In the genomic region with DNA sequence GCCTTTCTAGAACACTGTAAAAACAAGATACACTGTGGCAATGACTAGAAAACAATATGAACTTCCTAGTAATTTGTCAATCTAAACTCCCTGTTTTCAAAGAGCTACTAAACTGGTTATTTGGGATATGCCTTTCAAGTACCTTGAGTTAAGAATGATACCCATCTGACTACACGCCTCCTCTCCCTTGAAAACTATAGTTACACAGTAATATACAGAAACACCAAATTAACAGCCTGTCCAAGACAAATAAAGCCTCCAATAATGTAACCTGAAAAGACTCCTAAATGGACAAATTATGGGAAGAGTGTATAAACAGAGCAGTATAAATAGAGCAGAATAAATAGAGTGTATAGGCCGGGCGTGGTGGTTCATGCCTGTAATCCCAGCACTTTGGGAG, we compare ENCODE assay signal across 17 cellular contexts.
"Had no signal": no experiment of that assay in that cellular context is flagged by ENCODE, and none has a peak within 500 bp of the region (broad histone marks: within the 10 kb centered on the region; RNA-seq: fewer than 3 reads in every experiment).

No MANE protein-coding gene starts in this region.

- ATAC-seq: activated naive CD4-positive, alpha-beta T cell treated with anti-CD3 and anti-CD28 coated beads, Interleukin-2, amount 50 U/mL, for 72 hours; activated T-cell treated with anti-CD3 and anti-CD28 coated beads, Interleukin-2, amount 50 U/mL, for 72 hours; natural killer cell treated with Interleukin-12 subunit alpha and Interleukin-12 subunit beta and Interleukin-15 and Interleukin-18, amount 100 ng/mL, for 72 hours; sciatic nerve; stimulated activated naive B cell treated with anti-CD40 and anti-IgM and Interleukin-4, amounts not matched to agents 10 μg/mL and 1 μg/mL and 100 μg/mL, for 72 hours; upper lobe of right lung had no signal

- H3K27ac Mint-ChIP-seq: activated naive CD4-positive, alpha-beta T cell treated with anti-CD3 and anti-CD28 coated beads, Interleukin-2, amount 50 U/mL, for 72 hours; activated T-cell treated with anti-CD3 and anti-CD28 coated beads, Interleukin-2, amount 50 U/mL, for 72 hours; dendritic cell treated with granulocyte-macrophage colony-stimulating factor and Interleukin-4, amounts not matched to agents 40 ng/mL and 50 ng/mL, for 4 days; natural killer cell treated with Interleukin-12 subunit alpha and Interleukin-12 subunit beta and Interleukin-15 and Interleukin-18, amount 100 ng/mL, for 72 hours; stimulated activated naive B cell treated with anti-CD40 and anti-IgM and Interleukin-4, amounts not matched to agents 10 μg/mL and 1 μg/mL and 100 μg/mL, for 72 hours had no signal

- H3K27me3 Mint-ChIP-seq: dendritic cell treated with granulocyte-macrophage colony-stimulating factor and Interleukin-4, amounts not matched to agents 40 ng/mL and 50 ng/mL, for 4 days; natural killer cell treated with Interleukin-12 subunit alpha and Interleukin-12 subunit beta and Interleukin-15 and Interleukin-18, amount 100 ng/mL, for 72 hours; stimulated activated naive B cell treated with anti-CD40 and anti-IgM and Interleukin-4, amounts not matched to agents 10 μg/mL and 1 μg/mL and 100 μg/mL, for 72 hours had no signal

- H3K4me3 Mint-ChIP-seq: activated T-cell treated with anti-CD3 and anti-CD28 coated beads, Interleukin-2, amount 50 U/mL, for 72 hours; dendritic cell treated with granulocyte-macrophage colony-stimulating factor and Interleukin-4, amounts not matched to agents 40 ng/mL and 50 ng/mL, for 4 days; natural killer cell treated with Interleukin-12 subunit alpha and Interleukin-12 subunit beta and Interleukin-15 and Interleukin-18, amount 100 ng/mL, for 72 hours; stimulated activated naive B cell treated with anti-CD40 and anti-IgM and Interleukin-4, amounts not matched to agents 10 μg/mL and 1 μg/mL and 100 μg/mL, for 72 hours had no signal

- DNase-seq: activated CD4-positive, alpha-beta T cell treated with anti-CD3 and anti-CD28 coated beads, Interleukin-2, amount 50 U/mL, for 1 hour; activated CD4-positive, CD25-positive, alpha-beta regulatory T cell treated with anti-CD3 and anti-CD28 coated beads, Interleukin-2, amount 50 U/mL, for 72 hours; activated CD8-positive, alpha-beta memory T cell treated with anti-CD3 and anti-CD28 coated beads, Interleukin-2, amount 50 U/mL, for 4 hours; activated effector memory CD4-positive, alpha-beta T cell treated with anti-CD3 and anti-CD28 coated beads, Interleukin-2, amount 50 U/mL, for 16 hours; activated T-cell treated with anti-CD3 and anti-CD28 coated beads, Interleukin-2, amount 50 U/mL, for 72 hours; adrenal gland; effector memory CD4-positive, alpha-beta T cell; esophagus squamous epithelium; mesenchymal stem cell; stimulated activated CD4-positive, alpha-beta T cell treated with anti-CD3 and anti-CD28 coated beads, Interleukin-4, amount 100 ng/mL, for 24 hours; stimulated activated naive B cell treated with anti-CD40 and anti-IgM and Interleukin-4, amounts not matched to agents 10 μg/mL and 1 μg/mL and 100 μg/mL, for 72 hours; T-helper 9 cell; upper lobe of right lung had no signal

- H3K9me3 Mint-ChIP-seq: activated naive CD4-positive, alpha-beta T cell treated with anti-CD3 and anti-CD28 coated beads, Interleukin-2, amount 50 U/mL, for 72 hours; activated T-cell treated with anti-CD3 and anti-CD28 coated beads, Interleukin-2, amount 50 U/mL, for 72 hours; dendritic cell treated with granulocyte-macrophage colony-stimulating factor and Interleukin-4, amounts not matched to agents 40 ng/mL and 50 ng/mL, for 4 days; natural killer cell treated with Interleukin-12 subunit alpha and Interleukin-12 subunit beta and Interleukin-15 and Interleukin-18, amount 100 ng/mL, for 72 hours; stimulated activated naive B cell treated with anti-CD40 and anti-IgM and Interleukin-4, amounts not matched to agents 10 μg/mL and 1 μg/mL and 100 μg/mL, for 72 hours had no signal
